20 cellular contexts compared by ENCODE assay signal in genomic region chr3:133937061-133937686, GRCh38. TPM values are rescaled to one million over a fixed set of nuclear protein-coding genes. Genes with fewer than 3 reads are reported as not detected.
"Had no signal": no experiment of that assay in that cellular context is flagged by ENCODE, and none has a peak within 500 bp of the region (broad histone marks: within the 10 kb centered on the region; RNA-seq: fewer than 3 reads in every experiment).

No MANE protein-coding gene starts in this region.

- H2AFZ ChIP-seq: hepatocyte had no signal

- H3K79me2 ChIP-seq: hepatocyte had no signal

- H3K36me3 ChIP-seq: left ventricle myocardium inferior, neutrophil, right lobe of liver, uterus, WERI-Rb-1 had no signal

- H3K4me3 Mint-ChIP-seq: activated CD4-positive, alpha-beta memory T cell treated with anti-CD3 and anti-CD28 coated beads for 36 hours; activated CD4-positive, alpha-beta T cell treated with anti-CD3 and anti-CD28 coated beads for 36 hours; activated naive CD8-positive, alpha-beta T cell treated with anti-CD3 and anti-CD28 coated beads for 36 hours; brain; memory B cell; naive thymus-derived CD8-positive, alpha-beta T cell; stimulated activated naive CD8-positive, alpha-beta T cell treated with anti-CD3 and anti-CD28 coated beads, Interleukin-15, amount 100 ng/mL, for 72 hours; T-helper 17 cell had no signal

- H3K9me3 ChIP-seq: left ventricle myocardium inferior, mucosa of descending colon, neutrophil, right lobe of liver, thyroid gland, uterus had no signal

- H3K4me1 ChIP-seq: right lobe of liver, thyroid gland, uterus had no signal

- H3K4me1 Mint-ChIP-seq: activated CD4-positive, alpha-beta T cell treated with anti-CD3 and anti-CD28 coated beads for 36 hours; activated naive CD8-positive, alpha-beta T cell treated with anti-CD3 and anti-CD28 coated beads for 36 hours; T-helper 17 cell had no signal

- H3K4me2 ChIP-seq: hepatocyte had no signal

- H3K9me3 Mint-ChIP-seq: activated CD4-positive, alpha-beta memory T cell treated with anti-CD3 and anti-CD28 coated beads for 36 hours; activated naive CD8-positive, alpha-beta T cell treated with anti-CD3 and anti-CD28 coated beads for 36 hours; brain; memory B cell; naive thymus-derived CD8-positive, alpha-beta T cell; stimulated activated naive CD8-positive, alpha-beta T cell treated with anti-CD3 and anti-CD28 coated beads, Interleukin-15, amount 100 ng/mL, for 72 hours had no signal

- H3K27ac Mint-ChIP-seq: activated CD4-positive, alpha-beta memory T cell treated with anti-CD3 and anti-CD28 coated beads for 36 hours; activated CD4-positive, alpha-beta T cell treated with anti-CD3 and anti-CD28 coated beads for 36 hours; activated naive CD8-positive, alpha-beta T cell treated with anti-CD3 and anti-CD28 coated beads for 36 hours; brain; memory B cell; naive thymus-derived CD8-positive, alpha-beta T cell; T-helper 17 cell had no signal

- H3K27me3 Mint-ChIP-seq: activated naive CD8-positive, alpha-beta T cell treated with anti-CD3 and anti-CD28 coated beads for 36 hours; brain; stimulated activated naive CD8-positive, alpha-beta T cell treated with anti-CD3 and anti-CD28 coated beads, Interleukin-15, amount 100 ng/mL, for 72 hours had no signal

- H3K36me3 Mint-ChIP-seq: activated CD4-positive, alpha-beta memory T cell treated with anti-CD3 and anti-CD28 coated beads for 36 hours; activated naive CD8-positive, alpha-beta T cell treated with anti-CD3 and anti-CD28 coated beads for 36 hours; brain; memory B cell; naive thymus-derived CD8-positive, alpha-beta T cell had no signal

- H3K27ac ChIP-seq: hepatocyte, left ventricle myocardium inferior, neutrophil, right lobe of liver, thyroid gland, uterus, WERI-Rb-1 had no signal

- H3K27me3 ChIP-seq: hepatocyte, right lobe of liver, thyroid gland, uterus had no signal

- H3K4me3 ChIP-seq: hepatocyte, left ventricle myocardium inferior, mucosa of descending colon, right lobe of liver, thyroid gland, uterus had no signal

- ATAC-seq: activated CD4-positive, alpha-beta T cell treated with anti-CD3 and anti-CD28 coated beads for 36 hours; naive thymus-derived CD8-positive, alpha-beta T cell; right lobe of liver; stimulated activated naive CD8-positive, alpha-beta T cell treated with anti-CD3 and anti-CD28 coated beads, Interleukin-15, amount 100 ng/mL, for 72 hours; T-helper 17 cell had no signal

- DNase-seq: activated CD4-positive, alpha-beta memory T cell treated with anti-CD3 and anti-CD28 coated beads for 36 hours; activated CD4-positive, alpha-beta T cell treated with anti-CD3 and anti-CD28 coated beads for 36 hours; activated gamma-delta T cell treated with Interleukin-2 at 50 U/mL for 16 hours; activated naive CD8-positive, alpha-beta T cell treated with anti-CD3 and anti-CD28 coated beads for 36 hours; cerebellar nuclear complex; erythroblast; left ventricle myocardium inferior; mucosa of descending colon; naive thymus-derived CD8-positive, alpha-beta T cell; right lobe of liver; stimulated activated CD4-positive, alpha-beta T cell treated with anti-CD3 and anti-CD28 coated beads, Interleukin-1b, Interleukin-23, amount 100 ng/mL, for 48 hours; stimulated activated naive CD8-positive, alpha-beta T cell treated with anti-CD3 and anti-CD28 coated beads, Interleukin-15, amount 100 ng/mL, for 72 hours; T-helper 17 cell; thyroid gland; uterus; WERI-Rb-1 had no signal

RNA-seq across cellular contexts. Expression of gene RAB6B, which starts 41.5 kb away (rescaled TPM):
- total RNA-seq: naive thymus-derived CD8-positive, alpha-beta T cell had no signal
